Comparison of ENCODE assay signal across 10 cellular contexts in genomic region chr3:137709011-137709601, GRCh38. TPM values are rescaled to one million over a fixed set of nuclear protein-coding genes. Genes with fewer than 3 reads are reported as not detected.
DNase-seq lines count a peak whose midpoint lies in the region; FAIRE-seq and TF ChIP-seq lines count a peak whose summit lies in the region.
"Had no signal": no experiment of that assay in that cellular context is flagged by ENCODE, and none has a peak within 500 bp of the region (broad histone marks: within the 10 kb centered on the region; RNA-seq: fewer than 3 reads in every experiment).

No MANE protein-coding gene starts in this region.

- H3K27me3 ChIP-seq in bronchial epithelial cell (ENCODE audit: control insufficient read depth, insufficient read depth, low read length) (no peaks in the 10 kb centered on the region), prostate gland (replicated peaks; ENCODE audit: insufficient read depth) (no peaks in the 10 kb centered on the region), Peyer's patch (no peaks in the 10 kb centered on the region), right atrium auricular region (no peaks in the 10 kb centered on the region)
- H3K27me3 ChIP-seq: gastrocnemius medialis had no signal

- TF ChIP-seq CTCF in bronchial epithelial cell (IDR thresholded peaks at IDR 0.05; ENCODE audit: insufficient read depth, low read length, severe bottlenecking) (peak; percentile 35), prostate gland (IDR thresholded peaks at IDR 0.05) (peak in 3 of 4 experiments; percentile 5 to 25 (median 7)), Peyer's patch (IDR thresholded peaks at IDR 0.05) (peak in 2 of 6 experiments; percentile 9 to 12), right atrium auricular region (IDR thresholded peaks at IDR 0.05) (peak in 1 of 2 donors; percentile 17)

- DNase-seq in NCI-H748 (lab: John Stamatoyannopoulos, UW; ENCODE audit: unreplicated experiment) (peak; percentile 29), NCI-H748 treated with DMSO at 0.1 percent for 48 hours (lab: John Stamatoyannopoulos, UW) (no peak), MV-4-11 (lab: John Stamatoyannopoulos, UW) (peak; percentile 2), bronchial epithelial cell (ENCODE audit: low read depth) (peak; percentile 17), prostate gland (ENCODE audit: low spot score) (no peak), NCI-H2081 treated with DMSO at 0.1 percent for 48 hours (lab: John Stamatoyannopoulos, UW) (no peak), Peyer's patch (no peak), right atrium auricular region (ENCODE audit: low spot score) (no peak)
- DNase-seq: activated naive CD8-positive, alpha-beta T cell treated with anti-CD3 and anti-CD28 coated beads, Interleukin-2, amount 10 ng/mL, durations not matched to agents 7 days and 5 days; gastrocnemius medialis had no signal

- TF ChIP-seq POLR2A in prostate gland (IDR thresholded peaks at IDR 0.05) (no peak), Peyer's patch (IDR thresholded peaks at IDR 0.05) (no peak)

- H3K9me3 ChIP-seq in prostate gland (no peaks in the 10 kb centered on the region), Peyer's patch (no peaks in the 10 kb centered on the region), right atrium auricular region (no peaks in the 10 kb centered on the region)
- H3K9me3 ChIP-seq: gastrocnemius medialis had no signal

- H3K36me3 ChIP-seq in bronchial epithelial cell (ENCODE audit: control insufficient read depth, insufficient read depth, low read length) (no peaks in the 10 kb centered on the region), prostate gland (no peaks in the 10 kb centered on the region), Peyer's patch (no peaks in the 10 kb centered on the region), right atrium auricular region (no peaks in the 10 kb centered on the region)
- H3K36me3 ChIP-seq: gastrocnemius medialis had no signal

- H3K4me3 ChIP-seq in bronchial epithelial cell (ENCODE audit: low read depth, low read length) (no peak overlapping the region), prostate gland (no peak overlapping the region), Peyer's patch (no peak overlapping the region), right atrium auricular region (no peak overlapping the region)
- H3K4me3 ChIP-seq: gastrocnemius medialis had no signal

- H3K27ac ChIP-seq in prostate gland (no peak overlapping the region), Peyer's patch (no peak overlapping the region), right atrium auricular region (no peak overlapping the region)
- H3K27ac ChIP-seq: gastrocnemius medialis had no signal

- 6% methylated on average over 3 of the region's 3 CpGs for WGBS in prostate gland

- intact Hi-C loops in prostate gland (cut with DNase I) = no loop called here

- no peak for FAIRE-seq in bronchial epithelial cell (lab: Jason Lieb, UNC)

- H3K4me1 ChIP-seq in prostate gland (replicated peaks) (no peaks in the 10 kb centered on the region), Peyer's patch (no peaks in the 10 kb centered on the region), right atrium auricular region (no peaks in the 10 kb centered on the region)
- H3K4me1 ChIP-seq: gastrocnemius medialis had no signal

RNA-seq across cellular contexts. Expression of gene SOX14, which starts 55.0 kb away (rescaled TPM):
- total RNA-seq in bronchial epithelial cell (not detected in 2 replicates), prostate gland (1 to 10 TPM in 1 of 2 donors, under 1 TPM in 1; 0.80 to 1.2 TPM), Peyer's patch (not detected), right atrium auricular region (not detected)
- total RNA-seq: activated naive CD8-positive, alpha-beta T cell treated with anti-CD3 and anti-CD28 coated beads, Interleukin-2, amount 10 ng/mL, durations not matched to agents 7 days and 5 days; gastrocnemius medialis had no signal

Comparison
In these comparisons a context has a peak if more than half of its experiments do, and no peak if none do; other contexts are left out.
1. DNase-seq: peak in NCI-H748 (single experiment), MV-4-11 (single experiment) and bronchial epithelial cell (single experiment); none in NCI-H748 treated with DMSO at 0.1 percent for 48 hours (single experiment), prostate gland (single experiment), NCI-H2081 treated with DMSO at 0.1 percent for 48 hours (single experiment), Peyer's patch (0 of 3) and right atrium auricular region (single experiment).